Comparison of ENCODE assay signal across 18 cellular contexts in genomic region chr3:130442284-130442683, GRCh38.
DNase-seq lines count a peak whose midpoint lies in the region; ATAC-seq and TF ChIP-seq lines count a peak whose summit lies in the region.
"Had no signal": no experiment of that assay in that cellular context is flagged by ENCODE, and none has a peak within 500 bp of the region (broad histone marks: within the 10 kb centered on the region; RNA-seq: fewer than 3 reads in every experiment).

No MANE protein-coding gene starts in this region.

- DNase-seq in NCI-H1417 (lab: John Stamatoyannopoulos, UW): peak; percentile 15 to 74 (median 66)
- DNase-seq in NCI-H1417 treated with DMSO at 0.1 percent for 48 hours (lab: John Stamatoyannopoulos, UW): no peak
- peak; percentile 9 for DNase-seq in NT2/D1 (ENCODE audit: low read depth, low spot score)
- DNase-seq in iPS DF 19.7 (ENCODE audit: low read depth, low spot score): peak; percentile 28
- DNase-seq in upper lobe of right lung: no peak
- DNase-seq in heart right ventricle: no peak
- DNase-seq in globus pallidus (ENCODE audit: low spot score): no peak
- DNase-seq in HCEC 1CT: no peak
- DNase-seq: 8988T, C1 segment of cervical spinal cord, NCI-H1105 treated with DMSO at 0.1 percent for 48 hours, NCI-H2029 treated with DMSO at 0.1 percent for 48 hours, NCI-H226, NCI-H526 treated with DMSO at 0.1 percent for 48 hours, Right ventricle myocardium superior, T-helper 17 cell had no signal

- intact Hi-C loops in upper lobe of right lung (cut with DNase I): no loop called here
- intact Hi-C loops in heart right ventricle (cut with DNase I): no loop called here

- no peak overlapping the region for H3K4me3 ChIP-seq in NT2/D1 (ENCODE audit: insufficient read length, low read depth)
- no peak overlapping the region for H3K4me3 ChIP-seq in upper lobe of right lung
- H3K4me3 ChIP-seq in heart right ventricle: no peak overlapping the region

- H3K4me1 ChIP-seq in NT2/D1 (ENCODE audit: insufficient read depth, insufficient read length) (no peaks in the 10 kb centered on the region), upper lobe of right lung (no peaks in the 10 kb centered on the region), heart right ventricle (no peaks in the 10 kb centered on the region)

- TF ChIP-seq CTCF in upper lobe of right lung (IDR thresholded peaks at IDR 0.05) (no peak), heart right ventricle (IDR thresholded peaks at IDR 0.05) (no peak)

- H3K36me3 ChIP-seq in NT2/D1 (ENCODE audit: insufficient read depth, insufficient read length, low read length) (no peaks in the 10 kb centered on the region), upper lobe of right lung (no peaks in the 10 kb centered on the region), heart right ventricle (no peaks in the 10 kb centered on the region)

- ATAC-seq in upper lobe of right lung (peak; percentile 85), heart right ventricle (no peak)
- ATAC-seq: T-helper 17 cell had no signal

- no peak overlapping the region for H3K27ac ChIP-seq in upper lobe of right lung
- no peak overlapping the region for H3K27ac ChIP-seq in heart right ventricle
- H3K27ac ChIP-seq: HL-60, KMS-11 had no signal

- H3K9me3 ChIP-seq in NT2/D1 (ENCODE audit: insufficient read depth, low read length) (no peaks in the 10 kb centered on the region), upper lobe of right lung (no peaks in the 10 kb centered on the region), heart right ventricle (no peaks in the 10 kb centered on the region)

- H3K27me3 ChIP-seq in NT2/D1 (ENCODE audit: insufficient read depth, insufficient read length): peaks cover 3% of the 10 kb centered on the region
- H3K27me3 ChIP-seq in upper lobe of right lung: no peaks in the 10 kb centered on the region
- H3K27me3 ChIP-seq in heart right ventricle: no peaks in the 10 kb centered on the region

- 25 to 35% methylated on average over 1 of the region's 1 CpG for WGBS in heart right ventricle, 2 donors

- no peak overlapping the region for H3K9ac ChIP-seq in NT2/D1 (ENCODE audit: insufficient read length, low read depth)
- H3K9ac ChIP-seq: KMS-11 had no signal

Comparison
In these comparisons a context has a peak if more than half of its experiments do, and no peak if none do; other contexts are left out.
1. DNase-seq: peak in NCI-H1417 (3 of 3), NT2/D1 (single experiment) and iPS DF 19.7 (single experiment); none in NCI-H1417 treated with DMSO at 0.1 percent for 48 hours (single experiment), upper lobe of right lung (single experiment), heart right ventricle (0 of 2), globus pallidus (single experiment) and HCEC 1CT (single experiment).